8 cellular contexts compared by ENCODE assay signal in the genomic region with DNA sequence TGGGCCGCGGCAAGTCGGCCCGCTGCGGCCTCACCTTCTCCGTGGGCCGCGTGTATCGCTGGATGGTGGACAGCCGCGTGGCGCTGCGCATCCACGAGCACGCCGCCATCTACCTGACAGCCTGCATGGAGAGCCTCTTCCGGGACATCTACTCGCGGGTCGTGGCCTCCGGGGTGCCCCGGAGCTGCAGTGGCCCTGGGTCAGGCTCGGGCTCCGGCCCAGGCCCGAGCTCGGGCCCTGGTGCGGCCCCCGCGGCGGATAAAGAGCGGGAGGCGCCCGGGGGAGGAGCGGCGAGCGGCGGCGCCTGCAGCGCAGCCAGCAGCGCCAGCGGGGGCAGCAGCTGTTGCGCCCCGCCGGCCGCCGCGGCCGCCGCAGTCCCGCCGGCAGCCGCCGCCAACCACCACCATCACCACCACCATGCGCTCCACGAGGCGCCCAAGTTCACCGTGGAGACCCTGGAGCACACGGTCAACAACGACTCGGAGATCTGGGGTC.
A peak's percentile ranks its signal among the peaks of the same experiment; 100 is the strongest.
DNase-seq lines count a peak whose midpoint lies in the region; ATAC-seq and TF ChIP-seq lines count a peak whose summit lies in the region.

No MANE protein-coding gene starts in this region.

- DNase-seq in AG10803 (ENCODE audit: low read depth), result no peak
- no peak for DNase-seq in MCF 10A (ENCODE audit: unreplicated experiment)
- no peak for DNase-seq in GOT3 (lab: John Stamatoyannopoulos, UW)
- DNase-seq in NCI-H187 treated with DMSO at 0.1 percent for 48 hours (lab: John Stamatoyannopoulos, UW), result no peak
- no peak for DNase-seq in omental fat pad (ENCODE audit: low spot score)

- H3K36me3 ChIP-seq in mucosa of rectum (ENCODE audit: control insufficient read depth in 2 of 2, insufficient read depth in 2 of 2, low read length in 2 of 2), result no peaks in the 10 kb centered on the region

- peaks cover 34 to 51% of the 10 kb centered on the region in 2 donors for H3K27me3 ChIP-seq in mucosa of rectum (ENCODE audit: control insufficient read depth in 2 of 2, insufficient read depth in 2 of 2, low read length in 2 of 2)

- no peaks in the 10 kb centered on the region for H3K9me3 Mint-ChIP-seq in IgD-negative memory B cell
- no peaks in the 10 kb centered on the region for H3K9me3 Mint-ChIP-seq in MCF 10A (ENCODE audit: unreplicated experiment)

- POLR2A ChIA-PET in MCF 10A (lab: Yijun Ruan, JAX), result interaction anchor here (1.1 to 1.8 kb wide), 3 partner anchors 23 to 29 kb away, joined by 4 to 10 read pairs (median 9); no protein-coding TSS in a partner anchor

- H3K9ac ChIP-seq in mucosa of rectum (ENCODE audit: low read depth in 1 of 2, low read length in 2 of 2), result no peak overlapping the region

- no peaks in the 10 kb centered on the region for H3K9me3 ChIP-seq in mucosa of rectum (ENCODE audit: control insufficient read depth in 2 of 2, low read length in 2 of 2)

- no peak overlapping the region for H3K27ac Mint-ChIP-seq in IgD-negative memory B cell
- no peak overlapping the region for H3K27ac Mint-ChIP-seq in MCF 10A (ENCODE audit: low read depth, unreplicated experiment)

- H3K4me3 Mint-ChIP-seq in IgD-negative memory B cell, result peak overlapping the region in 3 of 4 donors; percentile 52 to 81 (median 77)
- H3K4me3 Mint-ChIP-seq in MCF 10A (ENCODE audit: unreplicated experiment), result peak overlapping the region; percentile 77

- no peak overlapping the region for H3K27ac ChIP-seq in mucosa of rectum (ENCODE audit: low read depth in 2 of 2, low read length in 2 of 2)

- intact Hi-C loops in MCF 10A (cut with micrococcal nuclease), result loop anchor here (2.0 to 5.0 kb wide), 3 partner anchors 83 to 288 kb away; no protein-coding TSS in a partner anchor

- peaks cover 0 to 14% (median 6%) of the 10 kb centered on the region in 3 donors for H3K4me1 Mint-ChIP-seq in IgD-negative memory B cell
- H3K4me1 Mint-ChIP-seq in MCF 10A (ENCODE audit: insufficient read depth, unreplicated experiment), result peaks cover 5% of the 10 kb centered on the region

- no peak for TF ChIP-seq CTCF in AG10803 (conservative IDR thresholded peaks at IDR 0.05; ENCODE audit: low read length)
- no peak for TF ChIP-seq CTCF in MCF 10A (IDR thresholded peaks at IDR 0.05; ENCODE audit: unreplicated experiment)
- no peak for TF ChIP-seq CTCF in omental fat pad (IDR thresholded peaks at IDR 0.05)

- H3K27me3 Mint-ChIP-seq in IgD-negative memory B cell (peaks cover 58% of the 10 kb centered on the region), MCF 10A (ENCODE audit: insufficient read depth, unreplicated experiment) (peaks cover 38% of the 10 kb centered on the region)

- H3K4me3 ChIP-seq in AG10803 (ENCODE audit: low read length), result peak overlapping the region; percentile 59
- peak overlapping the region; percentile 56 to 66 for H3K4me3 ChIP-seq in mucosa of rectum (ENCODE audit: low read length in 2 of 2)

- H3K4me1 ChIP-seq in mucosa of rectum (ENCODE audit: control insufficient read depth in 2 of 2, insufficient read depth in 2 of 2, low read length in 2 of 2), result peaks cover 13 to 19% of the 10 kb centered on the region in 2 donors

- H3K36me3 Mint-ChIP-seq in IgD-negative memory B cell (peaks cover 4% of the 10 kb centered on the region), MCF 10A (ENCODE audit: insufficient read depth, unreplicated experiment) (no peaks in the 10 kb centered on the region)

- CTCF ChIA-PET in MCF 10A (lab: Yijun Ruan, JAX), result interaction anchor here (0.5 to 2.2 kb wide), 7 partner anchors 22 to 330 kb away, joined by 3 to 5 read pairs (median 3); no protein-coding TSS in a partner anchor

- no TSS peak for BruUV-seq in MCF 10A (replicated peaks; lab: Mats Ljungman, UMichigan)

- ATAC-seq in HG03439 (IDR thresholded peaks at IDR 0.05; ENCODE audit: unreplicated experiment) (no peak), omental fat pad (ENCODE audit: low FRiP score) (no peak)
